ENCODE assay signal across 32 cellular contexts in the genomic region with DNA sequence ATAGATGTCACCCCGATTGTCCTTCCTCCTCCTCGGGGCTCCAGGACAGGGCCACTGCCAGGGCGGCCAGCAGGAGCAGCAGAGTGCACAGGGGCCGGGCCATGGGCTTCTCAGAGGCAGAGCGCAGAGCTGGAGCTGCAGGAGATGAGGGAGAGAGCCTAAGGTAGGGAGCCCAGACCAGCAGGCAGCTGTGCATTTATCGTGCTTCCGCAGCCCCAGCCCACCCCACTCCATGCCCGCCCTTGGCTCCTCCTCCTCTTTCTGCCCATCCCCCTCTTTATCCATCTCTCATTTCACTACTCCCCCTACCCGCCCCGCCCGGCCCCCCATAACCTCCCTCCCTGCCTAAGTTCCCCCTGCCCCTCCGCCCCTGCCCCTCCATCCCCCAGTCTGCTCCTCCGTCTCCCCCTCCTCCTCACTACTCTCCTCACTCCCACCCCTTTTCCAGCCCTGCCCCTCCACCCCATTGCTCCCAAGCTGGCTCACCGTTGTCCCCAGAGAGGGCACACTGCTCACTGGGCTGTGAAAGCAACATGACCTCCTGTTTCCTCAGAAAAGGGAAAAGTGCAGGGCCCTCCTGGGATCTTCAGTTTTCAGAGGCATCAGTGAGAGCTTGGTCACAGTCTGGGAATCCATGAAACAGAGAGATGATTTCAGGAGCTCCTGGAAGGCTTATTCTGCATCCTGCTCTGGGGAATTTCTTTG. TPM values are rescaled to one million over a fixed set of nuclear protein-coding genes. Genes with fewer than 3 reads are reported as not detected.
DNase-seq lines count a peak whose midpoint lies in the region; ATAC-seq and TF ChIP-seq lines count a peak whose summit lies in the region.
"Had no signal": no experiment of that assay in that cellular context is flagged by ENCODE, and none has a peak within 500 bp of the region (broad histone marks: within the 10 kb centered on the region; RNA-seq: fewer than 3 reads in every experiment).

No MANE protein-coding gene starts in this region.

- H3K9me3 ChIP-seq in HUES48 (ENCODE audit: control insufficient read depth, insufficient read depth, low read length) (no peaks in the 10 kb centered on the region), iPS-18a (ENCODE audit: control insufficient read depth, low read depth, low read length) (no peaks in the 10 kb centered on the region), osteoblast (ENCODE audit: low read depth, low read length) (no peaks in the 10 kb centered on the region)
- H3K9me3 ChIP-seq: prostate gland, SJCRH30, tibial nerve had no signal

- CTCF ChIA-PET in WTC11 (lab: Charles Lee) (interaction anchor here (0.6 to 3.1 kb wide), 6 partner anchors 10 to 355 kb away, joined by 3 to 15 read pairs (median 4); no protein-coding TSS in a partner anchor), GM10248 (lab: Yijun Ruan, JAX) (no interaction called here)

- no peak overlapping the region for H2AFZ ChIP-seq in osteoblast (ENCODE audit: low read length)

- peaks cover 45% of the 10 kb centered on the region for H3K27me3 Mint-ChIP-seq in WTC11 (ENCODE audit: low read depth)

- H3K4me1 ChIP-seq in HUES48 (ENCODE audit: control insufficient read depth, insufficient read depth, low read length) (no peaks in the 10 kb centered on the region), iPS-18a (ENCODE audit: control insufficient read depth, low read depth, low read length) (peaks cover 4% of the 10 kb centered on the region), osteoblast (ENCODE audit: insufficient read depth, low read length) (peaks cover 16% of the 10 kb centered on the region)
- H3K4me1 ChIP-seq: prostate gland, SJCRH30 had no signal

- POLR2A ChIA-PET in WTC11 (lab: Charles Lee) (no interaction called here), GM10248 (lab: Yijun Ruan, JAX) (no interaction called here)

- H3K4me3 Mint-ChIP-seq in WTC11 = no peak overlapping the region
- H3K4me3 Mint-ChIP-seq: CD4-positive, alpha-beta T cell; mesothelial cell of epicardium; natural killer cell had no signal

- peak; percentile 93 for ATAC-seq in WTC11
- ATAC-seq in HG03457 (IDR thresholded peaks at IDR 0.05; ENCODE audit: unreplicated experiment) = no peak
- ATAC-seq in HG03097 (IDR thresholded peaks at IDR 0.05; ENCODE audit: low FRiP score, unreplicated experiment) = no peak
- ATAC-seq in GM18909 (IDR thresholded peaks at IDR 0.05; ENCODE audit: poor library complexity, unreplicated experiment) = no peak
- ATAC-seq: GM12878, natural killer cell, PC-3 had no signal

- H3K9me3 Mint-ChIP-seq in WTC11 = no peaks in the 10 kb centered on the region
- H3K9me3 Mint-ChIP-seq: CD4-positive, alpha-beta T cell; mesothelial cell of epicardium; natural killer cell had no signal

- TF ChIP-seq CTCF in WTC11 (IDR thresholded peaks at IDR 0.05) = no peak
- no peak for TF ChIP-seq CTCF in osteoblast (IDR thresholded peaks at IDR 0.05; ENCODE audit: extremely low read depth, low read depth, low read length)
- TF ChIP-seq CTCF in GM10248 (IDR thresholded peaks at IDR 0.05; ENCODE audit: control extremely low read depth, extremely low read depth, low read depth, missing control alignments) = no peak

- no peaks in the 10 kb centered on the region for H3K36me3 ChIP-seq in HUES48 (ENCODE audit: control insufficient read depth, insufficient read depth, low read length)
- no peaks in the 10 kb centered on the region for H3K36me3 ChIP-seq in iPS-18a (ENCODE audit: control insufficient read depth, low read depth, low read length)
- no peaks in the 10 kb centered on the region for H3K36me3 ChIP-seq in osteoblast (ENCODE audit: insufficient read depth, low read length)
- H3K36me3 ChIP-seq: prostate gland, SJCRH30, tibial nerve had no signal

- H3K27me3 ChIP-seq in HUES48 (ENCODE audit: control insufficient read depth, insufficient read depth, low read length) (peaks cover 8% of the 10 kb centered on the region), iPS-18a (ENCODE audit: control insufficient read depth, insufficient read depth, low read length) (peaks cover 5% of the 10 kb centered on the region), osteoblast (ENCODE audit: insufficient read depth, low read length) (peaks cover 9% of the 10 kb centered on the region)
- H3K27me3 ChIP-seq: SJCRH30, tibial nerve had no signal

- H3K4me2 ChIP-seq in osteoblast (ENCODE audit: insufficient read depth, low read length) = no peak overlapping the region

- H3K4me3 ChIP-seq in HUES48 (ENCODE audit: low read depth, low read length) (peak overlapping the region; percentile 17; the same call in 1 of the 2 replicates), iPS-18a (ENCODE audit: low read length) (peak overlapping the region; percentile 30), osteoblast (ENCODE audit: insufficient read depth, low read length) (no peak overlapping the region)
- H3K4me3 ChIP-seq: GM12878, prostate gland, SJCRH30, skin epidermis, tibial nerve had no signal

- H3K36me3 Mint-ChIP-seq in WTC11 = no peaks in the 10 kb centered on the region
- H3K36me3 Mint-ChIP-seq: mesothelial cell of epicardium, natural killer cell had no signal

- no peaks in the 10 kb centered on the region for H3K79me2 ChIP-seq in osteoblast (ENCODE audit: insufficient read depth, low read length)

- no peak overlapping the region for H3K9ac ChIP-seq in HUES48 (ENCODE audit: low read depth, low read length)
- no peak overlapping the region for H3K9ac ChIP-seq in iPS-18a (ENCODE audit: low read length)

- no peak overlapping the region for H3K27ac Mint-ChIP-seq in WTC11
- H3K27ac Mint-ChIP-seq: CD4-positive, alpha-beta T cell; mesothelial cell of epicardium; natural killer cell had no signal

- H3K4me1 Mint-ChIP-seq in WTC11 = peaks cover 10% of the 10 kb centered on the region
- H3K4me1 Mint-ChIP-seq: mesothelial cell of epicardium, natural killer cell had no signal

- DNase-seq in WTC11 (ENCODE audit: low spot score) (peak; percentile 54), osteoblast (ENCODE audit: insufficient read length, low spot score, missing footprints) (peak; percentile 44), GM10248 (ENCODE audit: extremely low spot score) (no peak)
- DNase-seq: activated CD4-positive, alpha-beta T cell treated with anti-CD3 and anti-CD28 coated beads, Interleukin-2, amount 50 U/mL, for 48 hours; activated effector memory CD4-positive, alpha-beta T cell treated with Interleukin-2 at 50 U/mL for 16 hours; CD4-positive, alpha-beta T cell; DMS153; foreskin melanocyte; GDM1; hypothalamus; left cardiac atrium; natural killer cell; NCI-H748 treated with DMSO at 0.1 percent for 48 hours; PC-3; SJCRH30; stimulated activated CD4-positive, alpha-beta T cell treated with anti-CD3 and anti-CD28 coated beads, Interleukin-2, amount 100 ng/mL, for 24 hours; stimulated activated naive CD4-positive, alpha-beta T cell treated with Interleukin-2 at 50 U/mL for 16 hours had no signal

- H3K27ac ChIP-seq in HUES48 (ENCODE audit: low read depth, low read length) (no peak overlapping the region), iPS-18a (ENCODE audit: low read length) (no peak overlapping the region), osteoblast (ENCODE audit: low read depth, low read length) (no peak overlapping the region)
- H3K27ac ChIP-seq: epithelial cell of prostate, prostate gland, SJCRH30, skin epidermis, tibial nerve, VCaP had no signal

- H4K20me1 ChIP-seq in osteoblast (ENCODE audit: insufficient read depth, low read length) = no peaks in the 10 kb centered on the region

TF ChIP-seq in WTC11, 78 proteins besides CTCF, POLR2A, EP300 and RAD21 (continues in another document):
- TF ChIP-seq HMGA2 (CRISPR knock-in tag; IDR thresholded peaks at IDR 0.05) = no peak
- no peak for TF ChIP-seq FOXP1 (CRISPR knock-in tag; IDR thresholded peaks at IDR 0.05; ENCODE audit: borderline replicate concordance)
- no peak for TF ChIP-seq ZNF121 (CRISPR knock-in tag; IDR thresholded peaks at IDR 0.05)
- TF ChIP-seq, protein P1, sequence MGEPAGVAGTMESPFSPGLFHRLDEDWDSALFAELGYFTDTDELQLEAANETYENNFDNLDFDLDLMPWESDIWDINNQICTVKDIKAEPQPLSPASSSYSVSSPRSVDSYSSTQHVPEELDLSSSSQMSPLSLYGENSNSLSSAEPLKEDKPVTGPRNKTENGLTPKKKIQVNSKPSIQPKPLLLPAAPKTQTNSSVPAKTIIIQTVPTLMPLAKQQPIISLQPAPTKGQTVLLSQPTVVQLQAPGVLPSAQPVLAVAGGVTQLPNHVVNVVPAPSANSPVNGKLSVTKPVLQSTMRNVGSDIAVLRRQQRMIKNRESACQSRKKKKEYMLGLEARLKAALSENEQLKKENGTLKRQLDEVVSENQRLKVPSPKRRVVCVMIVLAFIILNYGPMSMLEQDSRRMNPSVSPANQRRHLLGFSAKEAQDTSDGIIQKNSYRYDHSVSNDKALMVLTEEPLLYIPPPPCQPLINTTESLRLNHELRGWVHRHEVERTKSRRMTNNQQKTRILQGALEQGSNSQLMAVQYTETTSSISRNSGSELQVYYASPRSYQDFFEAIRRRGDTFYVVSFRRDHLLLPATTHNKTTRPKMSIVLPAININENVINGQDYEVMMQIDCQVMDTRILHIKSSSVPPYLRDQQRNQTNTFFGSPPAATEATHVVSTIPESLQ (CRISPR knock-in tag; IDR thresholded peaks at IDR 0.05) = no peak
- TF ChIP-seq SP1 (CRISPR knock-in tag; conservative IDR thresholded peaks at IDR 0.05) = no peak

RNA-seq across cellular contexts. Expression of a gene that starts 25.5 kb away (rescaled TPM):
- 4.5 to 6.2 TPM (median 5.8 TPM) in 3 replicates for total RNA-seq in WTC11 (2021)
- total RNA-seq in osteoblast = not detected in 2 replicates
- total RNA-seq: cardiac septum; CD4-positive, alpha-beta T cell; dermis microvascular lymphatic vessel endothelial cell; GM12878; left cardiac atrium; mesothelial cell of epicardium; natural killer cell; SJCRH30; T-helper 1 cell treated with Interleukin-12 subunit alpha and Interleukin-12 subunit beta and Interleukin-4 antibody, amounts not matched to agents 30 ng/mL and 1 ng/mL, for 36 hours had no signal

RNA-seq across cellular contexts. Expression of a gene that starts 50.3 kb away (rescaled TPM):
- total RNA-seq in WTC11 (2021) (not detected in 3 replicates), osteoblast (not detected in 2 replicates)
- total RNA-seq: cardiac septum; CD4-positive, alpha-beta T cell; dermis microvascular lymphatic vessel endothelial cell; GM12878; left cardiac atrium; natural killer cell; PC-3; prostate gland; SJCRH30; T-helper 1 cell treated with Interleukin-12 subunit alpha and Interleukin-12 subunit beta and Interleukin-4 antibody, amounts not matched to agents 30 ng/mL and 1 ng/mL, for 36 hours had no signal
